8 cellular contexts compared by ENCODE assay signal in genomic region chr12:92570056-92570753, GRCh38.
DNase-seq lines count a peak whose midpoint lies in the region; ATAC-seq, FAIRE-seq and TF ChIP-seq lines count a peak whose summit lies in the region.

No MANE protein-coding gene starts in this region.

- peak overlapping the region in 2 of 4 donors; percentile 32 to 64 for H3K27ac ChIP-seq in pancreas

- H3K9me3 Mint-ChIP-seq in activated naive CD8-positive, alpha-beta T cell treated with anti-CD3 and anti-CD28 coated beads, Interleukin-2, amount 10 ng/mL, durations not matched to agents 7 days and 5 days, result peaks cover 6% of the 10 kb centered on the region

- H3K4me1 Mint-ChIP-seq in activated naive CD8-positive, alpha-beta T cell treated with anti-CD3 and anti-CD28 coated beads, Interleukin-2, amount 10 ng/mL, durations not matched to agents 7 days and 5 days, result peaks cover 11% of the 10 kb centered on the region

- no peak overlapping the region for H3K4me3 ChIP-seq in pancreas

- peaks cover 20% of the 10 kb centered on the region for H3K36me3 Mint-ChIP-seq in activated naive CD8-positive, alpha-beta T cell treated with anti-CD3 and anti-CD28 coated beads, Interleukin-2, amount 10 ng/mL, durations not matched to agents 7 days and 5 days

- FAIRE-seq in pancreas (lab: Jason Lieb, UNC), result peak; percentile 96

- no peak for TF ChIP-seq EP300 in Ishikawa (IDR thresholded peaks at IDR 0.05; ENCODE audit: borderline replicate concordance)

- peak; percentile 87 for TF ChIP-seq RAD21 in Ishikawa (IDR thresholded peaks at IDR 0.05; ENCODE audit: low read depth)

- POLR2A ChIA-PET in activated naive CD8-positive, alpha-beta T cell treated with anti-CD3 and anti-CD28 coated beads, Interleukin-2, amount 10 ng/mL, durations not matched to agents 7 days and 5 days (lab: Charles Lee), result interaction anchor here (1.0 to 5.7 kb wide), 4 partner anchors 13 to 425 kb away, joined by 3 to 36 read pairs (median 4); partner anchors contain the start of gene BTG1

- intact Hi-C loops in pancreas (cut with DNase I), result loop anchor here in 1 of 3 donors (10.0 kb wide), 1 partner anchor 415 kb away; no protein-coding TSS in a partner anchor

- peak; percentile 90 for ATAC-seq in GM21786 (IDR thresholded peaks at IDR 0.05; ENCODE audit: unreplicated experiment)
- peak; percentile 88 for ATAC-seq in activated naive CD8-positive, alpha-beta T cell treated with anti-CD3 and anti-CD28 coated beads, Interleukin-2, amount 10 ng/mL, durations not matched to agents 7 days and 5 days (ENCODE audit: low read depth)
- peak; percentile 76 to 90 (median 88) for ATAC-seq in pancreas

- H3K27me3 Mint-ChIP-seq in activated naive CD8-positive, alpha-beta T cell treated with anti-CD3 and anti-CD28 coated beads, Interleukin-2, amount 10 ng/mL, durations not matched to agents 7 days and 5 days, result no peaks in the 10 kb centered on the region

- H3K36me3 ChIP-seq in pancreas, result no peaks in the 10 kb centered on the region

- 3 to 6% methylated on average over 4 of the region's 4 CpGs for WGBS in pancreas, 2 donors

- no peak overlapping the region for H3K4me3 Mint-ChIP-seq in activated naive CD8-positive, alpha-beta T cell treated with anti-CD3 and anti-CD28 coated beads, Interleukin-2, amount 10 ng/mL, durations not matched to agents 7 days and 5 days

- DNase-seq in activated T-cell treated with anti-CD3 and anti-CD28 coated beads for 4 hours, result peak; percentile 48
- DNase-seq in activated T-cell treated with anti-CD3 and anti-CD28 coated beads, Interleukin-2, amount 50 U/mL, for 1 hour, result no peak
- peak; percentile 59 for DNase-seq in NOMO-1 treated with DMSO at 0.1 percent for 48 hours (lab: John Stamatoyannopoulos, UW; ENCODE audit: unreplicated experiment)
- no peak for DNase-seq in activated naive CD8-positive, alpha-beta T cell treated with anti-CD3 and anti-CD28 coated beads, Interleukin-2, amount 10 ng/mL, durations not matched to agents 7 days and 5 days
- peak; percentile 78 for DNase-seq in glomerular visceral epithelial cell (ENCODE audit: extremely low spot score)
- DNase-seq in pancreas, result peak in 3 of 6 donors; percentile 62 to 74 (median 64)

- H3K4me1 ChIP-seq in pancreas, result peaks cover 0 to 29% (median 14%) of the 10 kb centered on the region in 3 donors

- no peak overlapping the region for H3K27ac Mint-ChIP-seq in activated naive CD8-positive, alpha-beta T cell treated with anti-CD3 and anti-CD28 coated beads, Interleukin-2, amount 10 ng/mL, durations not matched to agents 7 days and 5 days

- peak; percentile 24 to 73 (median 62) for TF ChIP-seq CTCF in pancreas (IDR thresholded peaks at IDR 0.05)

- H3K9me3 ChIP-seq in pancreas, result no peaks in the 10 kb centered on the region

- H3K27me3 ChIP-seq in pancreas, result no peaks in the 10 kb centered on the region

TF ChIP-seq in Ishikawa, 13 proteins besides CTCF, POLR2A, EP300 and RAD21:
- TF ChIP-seq REST (IDR thresholded peaks at IDR 0.05; ENCODE audit: low read depth), result no peak
- TF ChIP-seq TAF1 (IDR thresholded peaks at IDR 0.05; ENCODE audit: low read depth), result no peak
- no peak for TF ChIP-seq CEBPB (IDR thresholded peaks at IDR 0.05)
- TF ChIP-seq FOXM1 (IDR thresholded peaks at IDR 0.05; ENCODE audit: borderline replicate concordance, low read depth), result no peak
- TF ChIP-seq, protein P1, sequence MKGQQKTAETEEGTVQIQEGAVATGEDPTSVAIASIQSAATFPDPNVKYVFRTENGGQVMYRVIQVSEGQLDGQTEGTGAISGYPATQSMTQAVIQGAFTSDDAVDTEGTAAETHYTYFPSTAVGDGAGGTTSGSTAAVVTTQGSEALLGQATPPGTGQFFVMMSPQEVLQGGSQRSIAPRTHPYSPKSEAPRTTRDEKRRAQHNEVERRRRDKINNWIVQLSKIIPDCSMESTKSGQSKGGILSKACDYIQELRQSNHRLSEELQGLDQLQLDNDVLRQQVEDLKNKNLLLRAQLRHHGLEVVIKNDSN (IDR thresholded peaks at IDR 0.05), result no peak
- no peak for TF ChIP-seq YY1 (IDR thresholded peaks at IDR 0.05; ENCODE audit: low read depth)
- TF ChIP-seq, protein P2, sequence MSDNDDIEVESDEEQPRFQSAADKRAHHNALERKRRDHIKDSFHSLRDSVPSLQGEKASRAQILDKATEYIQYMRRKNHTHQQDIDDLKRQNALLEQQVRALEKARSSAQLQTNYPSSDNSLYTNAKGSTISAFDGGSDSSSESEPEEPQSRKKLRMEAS (IDR thresholded peaks at IDR 0.05), result no peak
- no peak for TF ChIP-seq TEAD4 (IDR thresholded peaks at IDR 0.05)
- TF ChIP-seq ZBTB7A (IDR thresholded peaks at IDR 0.05; ENCODE audit: low read depth), result no peak
- no peak for TF ChIP-seq CREB1 (IDR thresholded peaks at IDR 0.05; ENCODE audit: low read depth)
- no peak for TF ChIP-seq NFIC (IDR thresholded peaks at IDR 0.05)
- TF ChIP-seq EGR1 (IDR thresholded peaks at IDR 0.05), result no peak
- TF ChIP-seq TCF12 (IDR thresholded peaks at IDR 0.05; ENCODE audit: low read depth), result no peak

Comparison
In these comparisons a context has a peak if more than half of its experiments do, and no peak if none do; other contexts are left out.
1. DNase-seq: peak in activated T-cell treated with anti-CD3 and anti-CD28 coated beads for 4 hours (single experiment), NOMO-1 treated with DMSO at 0.1 percent for 48 hours (single experiment) and glomerular visceral epithelial cell (single experiment); none in activated T-cell treated with anti-CD3 and anti-CD28 coated beads, Interleukin-2, amount 50 U/mL, for 1 hour (single experiment) and activated naive CD8-positive, alpha-beta T cell treated with anti-CD3 and anti-CD28 coated beads, Interleukin-2, amount 10 ng/mL, durations not matched to agents 7 days and 5 days (single experiment).
2. Peak in every context shown above with its lines, with median percentiles within 50 percentile points of each other: ATAC-seq.